Comparison of ENCODE assay signal across 20 cellular contexts in genomic region chr14:101713641-101714349, GRCh38. TPM values are rescaled to one million over a fixed set of nuclear protein-coding genes. Genes with fewer than 3 reads are reported as not detected.
A peak's percentile ranks its signal among the peaks of the same experiment; 100 is the strongest.
DNase-seq lines count a peak whose midpoint lies in the region; ATAC-seq and TF ChIP-seq lines count a peak whose summit lies in the region.
"Had no signal": no experiment of that assay in that cellular context is flagged by ENCODE, and none has a peak within 500 bp of the region (broad histone marks: within the 10 kb centered on the region; RNA-seq: fewer than 3 reads in every experiment).

No MANE protein-coding gene starts in this region.

- H3K9me3 ChIP-seq in esophagus muscularis mucosa = peaks cover 0 to 8% (median 5%) of the 10 kb centered on the region in 4 donors
- H3K9me3 ChIP-seq in upper lobe of left lung = peaks cover 0 to 10% (median 3%) of the 10 kb centered on the region in 4 donors
- H3K9me3 ChIP-seq: psoas muscle had no signal

- no peak overlapping the region for H3K4me3 Mint-ChIP-seq in activated T-cell treated with anti-CD3 and anti-CD28 coated beads, Interleukin-2, amount 50 U/mL, for 4 hours
- H3K4me3 Mint-ChIP-seq in activated CD8-positive, alpha-beta T cell treated with anti-CD3 and anti-CD28 coated beads, Interleukin-2, amount 10 ng/mL, durations not matched to agents 7 days and 5 days = no peak overlapping the region
- H3K4me3 Mint-ChIP-seq: mesothelial cell of epicardium, neural progenitor cell had no signal

- no peak for TF ChIP-seq CTCF in esophagus muscularis mucosa (IDR thresholded peaks at IDR 0.05)
- TF ChIP-seq CTCF in upper lobe of left lung (IDR thresholded peaks at IDR 0.05) = no peak

- H3K4me1 ChIP-seq in esophagus muscularis mucosa (no peaks in the 10 kb centered on the region), upper lobe of left lung (no peaks in the 10 kb centered on the region)
- H3K4me1 ChIP-seq: neural progenitor cell, psoas muscle had no signal

- H3K36me3 ChIP-seq in esophagus muscularis mucosa = no peaks in the 10 kb centered on the region
- no peaks in the 10 kb centered on the region for H3K36me3 ChIP-seq in upper lobe of left lung
- H3K36me3 ChIP-seq: cardiac muscle cell, neural progenitor cell had no signal

- intact Hi-C loops in esophagus muscularis mucosa (cut with DNase I) = no loop called here

- WGBS in esophagus muscularis mucosa = 93% methylated on average over 3 of the region's 6 CpGs
- WGBS in upper lobe of left lung, 2 donors = 74 to 75% methylated on average over 4 to 5 of the region's 6 CpGs

- H3K36me3 Mint-ChIP-seq in activated T-cell treated with anti-CD3 and anti-CD28 coated beads, Interleukin-2, amount 50 U/mL, for 4 hours (ENCODE audit: insufficient read depth) = no peaks in the 10 kb centered on the region
- no peaks in the 10 kb centered on the region for H3K36me3 Mint-ChIP-seq in activated CD8-positive, alpha-beta T cell treated with anti-CD3 and anti-CD28 coated beads, Interleukin-2, amount 10 ng/mL, durations not matched to agents 7 days and 5 days (ENCODE audit: low read depth)
- H3K36me3 Mint-ChIP-seq: mesothelial cell of epicardium, neural progenitor cell had no signal

- TF ChIP-seq POLR2A in esophagus muscularis mucosa (IDR thresholded peaks at IDR 0.05; ENCODE audit: low read depth) (no peak), upper lobe of left lung (IDR thresholded peaks at IDR 0.05) (no peak)

- no peak overlapping the region for H3K4me3 ChIP-seq in esophagus muscularis mucosa
- no peak overlapping the region for H3K4me3 ChIP-seq in upper lobe of left lung
- H3K4me3 ChIP-seq: cardiac muscle cell, neural progenitor cell, psoas muscle, skin epidermis had no signal

- TF ChIP-seq EP300 in esophagus muscularis mucosa (IDR thresholded peaks at IDR 0.05) (no peak), upper lobe of left lung (IDR thresholded peaks at IDR 0.05) (no peak)

- POLR2A ChIA-PET in activated CD8-positive, alpha-beta T cell treated with anti-CD3 and anti-CD28 coated beads, Interleukin-2, amount 10 ng/mL, durations not matched to agents 7 days and 5 days (lab: Charles Lee) = no interaction called here

- CTCF ChIA-PET in activated CD8-positive, alpha-beta T cell treated with anti-CD3 and anti-CD28 coated beads, Interleukin-2, amount 10 ng/mL, durations not matched to agents 7 days and 5 days (lab: Charles Lee) = no interaction called here

- peak; percentile 16 to 18 for DNase-seq in activated T-cell treated with anti-CD3 and anti-CD28 coated beads, Interleukin-2, amount 50 U/mL, for 48 hours
- no peak for DNase-seq in activated T-cell treated with anti-CD3 and anti-CD28 coated beads, Interleukin-2, amount 50 U/mL, for 4 hours
- DNase-seq in activated CD8-positive, alpha-beta T cell treated with anti-CD3 and anti-CD28 coated beads, Interleukin-2, amount 10 ng/mL, durations not matched to agents 7 days and 5 days = peak; percentile 13
- DNase-seq in esophagus muscularis mucosa (ENCODE audit: extremely low spot score) (peak; percentile 39), upper lobe of left lung (no peak), EL (no peak), cerebellar nuclear complex (lab: John Stamatoyannopoulos, UW) (no peak)
- DNase-seq: activated CD4-positive, CD25-positive, alpha-beta regulatory T cell; DND-41; left colon; NCI-H1417; NCI-H2171; psoas muscle; SHP77 treated with DMSO at 0.1 percent for 48 hours; stimulated activated CD4-positive, alpha-beta T cell treated with anti-CD3 and anti-CD28 coated beads, Interleukin-4, amount 100 ng/mL, for 4 hours had no signal

- H3K27ac Mint-ChIP-seq in activated CD8-positive, alpha-beta T cell treated with anti-CD3 and anti-CD28 coated beads, Interleukin-2, amount 10 ng/mL, durations not matched to agents 7 days and 5 days = peak overlapping the region; percentile 10
- H3K27ac Mint-ChIP-seq: mesothelial cell of epicardium, neural progenitor cell had no signal

- peaks cover 37% of the 10 kb centered on the region for H3K4me1 Mint-ChIP-seq in activated T-cell treated with anti-CD3 and anti-CD28 coated beads, Interleukin-2, amount 50 U/mL, for 4 hours (ENCODE audit: low read depth)
- H3K4me1 Mint-ChIP-seq in activated CD8-positive, alpha-beta T cell treated with anti-CD3 and anti-CD28 coated beads, Interleukin-2, amount 10 ng/mL, durations not matched to agents 7 days and 5 days (ENCODE audit: low read depth) = peaks cover 21% of the 10 kb centered on the region
- H3K4me1 Mint-ChIP-seq: mesothelial cell of epicardium, neural progenitor cell had no signal

- ATAC-seq in activated T-cell treated with anti-CD3 and anti-CD28 coated beads, Interleukin-2, amount 50 U/mL, for 4 hours = no peak
- ATAC-seq in activated CD8-positive, alpha-beta T cell treated with anti-CD3 and anti-CD28 coated beads, Interleukin-2, amount 10 ng/mL, durations not matched to agents 7 days and 5 days = no peak
- ATAC-seq in upper lobe of left lung (ENCODE audit: low FRiP score in 2 of 2) (no peak), GM19455 (IDR thresholded peaks at IDR 0.05; ENCODE audit: unreplicated experiment) (no peak)
- ATAC-seq: left colon, psoas muscle had no signal

- H3K27me3 ChIP-seq in esophagus muscularis mucosa (no peaks in the 10 kb centered on the region), upper lobe of left lung (no peaks in the 10 kb centered on the region)
- H3K27me3 ChIP-seq: cardiac muscle cell, neural progenitor cell had no signal

- H3K9me3 Mint-ChIP-seq in activated T-cell treated with anti-CD3 and anti-CD28 coated beads, Interleukin-2, amount 50 U/mL, for 4 hours = no peaks in the 10 kb centered on the region
- no peaks in the 10 kb centered on the region for H3K9me3 Mint-ChIP-seq in activated CD8-positive, alpha-beta T cell treated with anti-CD3 and anti-CD28 coated beads, Interleukin-2, amount 10 ng/mL, durations not matched to agents 7 days and 5 days (ENCODE audit: insufficient read depth)

- H3K27ac ChIP-seq in esophagus muscularis mucosa (replicated peaks in 1 of 4) = no peak overlapping the region
- peak overlapping the region in 3 of 4 donors; percentile 16 to 44 (median 40) for H3K27ac ChIP-seq in upper lobe of left lung
- H3K27ac ChIP-seq: cardiac muscle cell, neural progenitor cell, psoas muscle had no signal

- H3K27me3 Mint-ChIP-seq in activated T-cell treated with anti-CD3 and anti-CD28 coated beads, Interleukin-2, amount 50 U/mL, for 4 hours (ENCODE audit: low read depth) = no peaks in the 10 kb centered on the region
- peaks cover 2% of the 10 kb centered on the region for H3K27me3 Mint-ChIP-seq in activated CD8-positive, alpha-beta T cell treated with anti-CD3 and anti-CD28 coated beads, Interleukin-2, amount 10 ng/mL, durations not matched to agents 7 days and 5 days (ENCODE audit: low read depth)

RNA-seq across cellular contexts. Expression of gene PPP2R5C, which starts 47.7 kb away (rescaled TPM):
- total RNA-seq in activated T-cell treated with anti-CD3 and anti-CD28 coated beads, Interleukin-2, amount 50 U/mL, for 4 hours = 100 to 1,000 TPM; 160 to 180 (median 173) TPM
- 100 to 1,000 TPM; 218 to 223 TPM for total RNA-seq in activated CD8-positive, alpha-beta T cell treated with anti-CD3 and anti-CD28 coated beads, Interleukin-2, amount 10 ng/mL, durations not matched to agents 7 days and 5 days
- total RNA-seq in esophagus muscularis mucosa = 100 to 1,000 TPM; 103 to 142 (median 131) TPM
- 100 to 1,000 TPM; 105 to 208 (median 133) TPM for total RNA-seq in upper lobe of left lung

Comparison
In these comparisons a context has a peak if more than half of its experiments do, and no peak if none do; other contexts are left out.
1. DNase-seq: peak in activated T-cell treated with anti-CD3 and anti-CD28 coated beads, Interleukin-2, amount 50 U/mL, for 48 hours (2 of 2), activated CD8-positive, alpha-beta T cell treated with anti-CD3 and anti-CD28 coated beads, Interleukin-2, amount 10 ng/mL, durations not matched to agents 7 days and 5 days (single experiment) and esophagus muscularis mucosa (single experiment); none in activated T-cell treated with anti-CD3 and anti-CD28 coated beads, Interleukin-2, amount 50 U/mL, for 4 hours (single experiment), upper lobe of left lung (0 of 2), EL (single experiment) and cerebellar nuclear complex (0 of 2).
2. H3K27ac ChIP-seq: peak in upper lobe of left lung (3 of 4); none in esophagus muscularis mucosa (0 of 4).